In the genomic region with DNA sequence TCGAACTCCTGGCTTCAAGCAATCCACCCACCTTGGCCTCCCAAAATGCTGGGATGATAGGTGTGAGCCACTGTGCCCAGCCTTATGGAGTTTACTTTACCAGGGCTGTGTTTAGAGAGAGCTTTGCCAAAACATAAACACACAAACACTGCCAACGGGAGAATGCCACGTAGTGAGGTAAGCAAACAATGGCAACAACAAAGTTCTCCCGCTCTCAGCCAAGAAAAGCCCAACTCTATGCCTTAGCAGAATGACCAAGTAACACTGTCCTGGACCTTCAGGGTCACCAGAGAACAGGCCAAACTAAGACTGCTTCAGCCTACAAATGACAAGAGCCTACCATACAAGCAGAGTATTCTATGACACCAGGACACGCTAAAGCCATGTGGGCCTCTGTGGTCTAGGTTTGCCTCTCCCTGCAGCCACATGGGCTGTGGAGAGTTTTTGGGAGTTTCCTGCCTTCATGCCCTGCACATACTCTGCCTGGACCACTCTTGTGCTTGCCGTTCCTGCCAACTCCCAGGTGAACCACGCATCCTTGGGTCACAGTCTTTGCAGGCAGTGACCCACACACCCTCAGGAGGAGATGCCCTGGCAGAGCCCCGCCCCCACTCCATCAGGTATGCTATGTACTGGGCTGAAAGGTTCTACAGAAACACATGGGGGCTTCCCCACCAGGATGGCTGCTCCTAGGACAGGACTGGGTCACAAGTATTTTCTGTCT, we compare ENCODE assay signal across 18 cellular contexts. TPM values are rescaled to one million over a fixed set of nuclear protein-coding genes. Genes with fewer than 3 reads are reported as not detected.
DNase-seq lines count a peak whose midpoint lies in the region; ATAC-seq and TF ChIP-seq lines count a peak whose summit lies in the region.
"Had no signal": no experiment of that assay in that cellular context is flagged by ENCODE, and none has a peak within 500 bp of the region (broad histone marks: within the 10 kb centered on the region; RNA-seq: fewer than 3 reads in every experiment).

No MANE protein-coding gene starts in this region.

- TF ChIP-seq POLR2A in right lobe of liver (IDR thresholded peaks at IDR 0.05) (no peak), spleen (IDR thresholded peaks at IDR 0.05) (no peak)

- H3K27me3 Mint-ChIP-seq in GM23338 (ENCODE audit: insufficient read depth, low read depth, poor library complexity): no peaks in the 10 kb centered on the region

- TF ChIP-seq CTCF in GM23338 (conservative IDR thresholded peaks at IDR 0.05; ENCODE audit: low read depth in 2 of 2): no peak
- TF ChIP-seq CTCF in Panc1 (IDR thresholded peaks at IDR 0.05): no peak
- TF ChIP-seq CTCF in right lobe of liver (IDR thresholded peaks at IDR 0.05): no peak
- no peak for TF ChIP-seq CTCF in spleen (IDR thresholded peaks at IDR 0.05 in 8 of 11, conservative IDR thresholded peaks at IDR 0.05 in 3 of 11)

- H3K4me1 ChIP-seq in GM23338 (ENCODE audit: insufficient read depth): no peaks in the 10 kb centered on the region
- H3K4me1 ChIP-seq in Panc1 (ENCODE audit: control insufficient read depth, insufficient read depth, low read length): peaks cover 16% of the 10 kb centered on the region
- H3K4me1 ChIP-seq in right lobe of liver: peaks cover 0 to 27% (median 13%) of the 10 kb centered on the region in 4 donors
- H3K4me1 ChIP-seq in spleen: no peaks in the 10 kb centered on the region

- no peaks in the 10 kb centered on the region for H4K20me1 ChIP-seq in GM23338 (replicated peaks; ENCODE audit: insufficient read depth)

- H3K9me2 ChIP-seq in GM23338 (ENCODE audit: insufficient read depth): no peaks in the 10 kb centered on the region
- H3K9me2 ChIP-seq: SK-N-SH had no signal

- peak overlapping the region; percentile 38; the same call in 1 of the 2 replicates for H2AFZ ChIP-seq in GM23338
- H2AFZ ChIP-seq: GM23248 had no signal

- no peak overlapping the region for H3K4me3 ChIP-seq in GM23338
- H3K4me3 ChIP-seq in Panc1 (ENCODE audit: low read depth in 2 of 2, low read length in 2 of 2): no peak overlapping the region
- H3K4me3 ChIP-seq in right lobe of liver: no peak overlapping the region
- H3K4me3 ChIP-seq in spleen: no peak overlapping the region
- H3K4me3 ChIP-seq: GM23248 had no signal

- CTCF ChIA-PET in Panc1 (lab: Charles Lee): no interaction called here

- POLR2A ChIA-PET in Panc1 (lab: Charles Lee): no interaction called here

- H3K4me2 ChIP-seq in GM23338: no peak overlapping the region
- H3K4me2 ChIP-seq: KMS-11, SK-N-SH had no signal

- H3K9me3 ChIP-seq in Panc1 (ENCODE audit: control insufficient read depth, insufficient read depth, low read depth, low read length) (no peaks in the 10 kb centered on the region), right lobe of liver (no peaks in the 10 kb centered on the region), spleen (no peaks in the 10 kb centered on the region)
- H3K9me3 ChIP-seq: SK-N-SH had no signal

- intact Hi-C loops in Panc1 (cut with micrococcal nuclease; ENCODE audit: unreplicated experiment): no loop called here
- intact Hi-C loops in right lobe of liver (cut with DNase I): no loop called here
- intact Hi-C loops in spleen (cut with DNase I; ENCODE audit: low total_unique reads): no loop called here

- no peak overlapping the region for H3K27ac ChIP-seq in GM23338 (ENCODE audit: low read depth)
- peak overlapping the region; percentile 44 for H3K27ac ChIP-seq in Panc1 (ENCODE audit: low read length)
- peak overlapping the region in 2 of 3 donors; percentile 61 to 66 for H3K27ac ChIP-seq in right lobe of liver
- H3K27ac ChIP-seq in spleen: no peak overlapping the region
- H3K27ac ChIP-seq: GM23248, KMS-11 had no signal

- H3K4me1 Mint-ChIP-seq in GM23338: no peaks in the 10 kb centered on the region
- H3K4me1 Mint-ChIP-seq in stimulated activated effector memory CD8-positive, alpha-beta T cell treated with anti-CD3 and anti-CD28 coated beads, Interleukin-12 subunit alpha, Interleukin-12 subunit beta, amount 100 ng/mL, for 72 hours: no peaks in the 10 kb centered on the region

- in situ Hi-C loops in Panc1 (cut with HindIII; ENCODE audit: low pct_unique_long_range_greater_than_20kb, low sequenced_read_pairs): no loop called here

- H3K36me3 ChIP-seq in GM23338 (ENCODE audit: insufficient read depth) (no peaks in the 10 kb centered on the region), Panc1 (ENCODE audit: control insufficient read depth, insufficient read depth, low read length) (no peaks in the 10 kb centered on the region), right lobe of liver (no peaks in the 10 kb centered on the region), spleen (no peaks in the 10 kb centered on the region)

- no peaks in the 10 kb centered on the region for H3K79me2 ChIP-seq in GM23338 (replicated peaks; ENCODE audit: insufficient read depth)

- no peaks in the 10 kb centered on the region for H3K36me3 Mint-ChIP-seq in GM23338 (ENCODE audit: low read depth)
- no peaks in the 10 kb centered on the region for H3K36me3 Mint-ChIP-seq in stimulated activated effector memory CD8-positive, alpha-beta T cell treated with anti-CD3 and anti-CD28 coated beads, Interleukin-12 subunit alpha, Interleukin-12 subunit beta, amount 100 ng/mL, for 72 hours

- no TSS peak for BruUV-seq in Panc1 (replicated peaks; lab: Mats Ljungman, UMichigan)

- H3K4me3 Mint-ChIP-seq in GM23338: no peak overlapping the region
- no peak overlapping the region for H3K4me3 Mint-ChIP-seq in stimulated activated effector memory CD8-positive, alpha-beta T cell treated with anti-CD3 and anti-CD28 coated beads, Interleukin-12 subunit alpha, Interleukin-12 subunit beta, amount 100 ng/mL, for 72 hours
- H3K4me3 Mint-ChIP-seq: CD14-positive monocyte had no signal

- no peaks in the 10 kb centered on the region for H3F3A ChIP-seq in GM23338 (replicated peaks; ENCODE audit: low read depth)

- ATAC-seq in GM23338 (peak; percentile 81), Panc1 (peak; percentile 82), right lobe of liver (peak; percentile 84 to 92 (median 90))
- peak; percentile 31 for ATAC-seq in stimulated activated effector memory CD8-positive, alpha-beta T cell treated with anti-CD3 and anti-CD28 coated beads, Interleukin-12 subunit alpha, Interleukin-12 subunit beta, amount 100 ng/mL, for 72 hours

- H3K27me3 ChIP-seq in GM23338 (ENCODE audit: insufficient read depth) (no peaks in the 10 kb centered on the region), Panc1 (ENCODE audit: control insufficient read depth, insufficient read depth, low read length) (no peaks in the 10 kb centered on the region), right lobe of liver (no peaks in the 10 kb centered on the region), spleen (replicated peaks in 1 of 7) (peaks cover 0 to 77% (median 11%) of the 10 kb centered on the region in 7 donors)

- no peaks in the 10 kb centered on the region for H3K9me3 Mint-ChIP-seq in GM23338
- no peaks in the 10 kb centered on the region for H3K9me3 Mint-ChIP-seq in stimulated activated effector memory CD8-positive, alpha-beta T cell treated with anti-CD3 and anti-CD28 coated beads, Interleukin-12 subunit alpha, Interleukin-12 subunit beta, amount 100 ng/mL, for 72 hours

- DNase-seq in GM23338 (ENCODE audit: low spot score): peak; percentile 28
- DNase-seq in Panc1 (ENCODE audit: low read depth, low spot score): no peak
- peak in 1 of 3 donors; percentile 73 for DNase-seq in right lobe of liver
- no peak for DNase-seq in stimulated activated effector memory CD8-positive, alpha-beta T cell treated with anti-CD3 and anti-CD28 coated beads, Interleukin-12 subunit alpha, Interleukin-12 subunit beta, amount 100 ng/mL, for 72 hours (ENCODE audit: low spot score in 2 of 2)
- DNase-seq in spleen: no peak
- DNase-seq in HuH-7 (ENCODE audit: low spot score): no peak
- DNase-seq in NCI-H2227 treated with DMSO at 0.1 percent for 48 hours (lab: John Stamatoyannopoulos, UW): no peak
- DNase-seq in HPDE6-E6E7 (ENCODE audit: extremely low spot score): no peak
- DNase-seq: AML-193, GM23248, NCI-H1436 treated with DMSO at 0.1 percent for 48 hours, NCI-H2081, NCI-H748 treated with DMSO at 0.1 percent for 48 hours, SHP77 treated with DMSO at 0.1 percent for 48 hours, SK-N-SH, T-helper 1 cell had no signal

- WGBS in right lobe of liver (ENCODE audit: insufficient coverage, low coverage, low lambda C conversion rate, missing lambda C conversion rate): 43% methylated on average over 5 of the region's 8 CpGs
- 82 to 91% (median 90%) methylated on average over 8 of the region's 8 CpGs for WGBS in spleen, 5 donors

- no peak overlapping the region for H3K27ac Mint-ChIP-seq in GM23338
- H3K27ac Mint-ChIP-seq in stimulated activated effector memory CD8-positive, alpha-beta T cell treated with anti-CD3 and anti-CD28 coated beads, Interleukin-12 subunit alpha, Interleukin-12 subunit beta, amount 100 ng/mL, for 72 hours: no peak overlapping the region
- H3K27ac Mint-ChIP-seq: CD14-positive monocyte had no signal

RNA-seq across cellular contexts. Expression of a gene that starts 21.6 kb away (rescaled TPM):
- 341 and 348 TPM in 2 replicates for total RNA-seq in GM23338 (2014; rRNA removed; shearing (Covaris generic))
- polyA plus RNA-seq in GM23338 (2016; fragmentation: Nextera tagmentation; extraction: Ambion mirVana) (375 and 444 TPM in 2 replicates), spleen (100 to 1,000 TPM; 301 to 360 (median 324) TPM)
- total RNA-seq in Panc1 (2021; ENCODE audit: unreplicated experiment) (355 TPM), right lobe of liver (100 to 1,000 TPM; 164 to 222 (median 215) TPM), spleen (100 to 1,000 TPM; 252 to 420 (median 279) TPM)
- polyA plus RNA-seq in Panc1 (2012; ENCODE audit: insufficient read length): 390 TPM

RNA-seq across cellular contexts. Expression of a gene that starts 44.1 kb away (rescaled TPM):
- total RNA-seq in GM23338 (2014; rRNA removed; shearing (Covaris generic)): 91.7 and 106 TPM in 2 replicates
- polyA plus RNA-seq in GM23338 (2016; fragmentation: Nextera tagmentation; extraction: Ambion mirVana): 50.0 and 51.5 TPM in 2 replicates
- 225 TPM for total RNA-seq in Panc1 (2021; ENCODE audit: unreplicated experiment)
- 216 TPM for polyA plus RNA-seq in Panc1 (2012; ENCODE audit: insufficient read length)
- total RNA-seq in right lobe of liver: 100 to 1,000 TPM in 5 of 6 experiments, 10 to 100 TPM in 1; 75.9 to 140 (median 119) TPM
- total RNA-seq in spleen: 100 to 1,000 TPM in 5 of 7 donors, 10 to 100 TPM in 2; 90.8 to 134 (median 116) TPM
- 10 to 100 TPM; 47.8 to 52.3 (median 49.8) TPM for polyA plus RNA-seq in spleen

RNA-seq across cellular contexts. Expression of a gene that starts 44.4 kb away (rescaled TPM):
- total RNA-seq in GM23338 (2014; rRNA removed; shearing (Covaris generic)): 10.0 and 11.3 TPM in 2 replicates
- polyA plus RNA-seq in GM23338 (2016; fragmentation: Nextera tagmentation; extraction: Ambion mirVana) (20.2 and 23.6 TPM in 2 replicates), spleen (10 to 100 TPM; 22.2 to 29.8 (median 25.2) TPM)
- total RNA-seq in Panc1 (2021; ENCODE audit: unreplicated experiment) (45.7 TPM), right lobe of liver (10 to 100 TPM in 2 of 6 experiments, 1 to 10 TPM in 4; 2.8 to 10.8 (median 8.9) TPM), spleen (10 to 100 TPM; 21.4 to 33.8 (median 30.0) TPM)
- polyA plus RNA-seq in Panc1 (2012; ENCODE audit: insufficient read length): 53.6 TPM

Comparison
In these comparisons a context has a peak if more than half of its experiments do, and no peak if none do; other contexts are left out.
1. ATAC-seq: peak in every context shown above with its lines; median percentile 90 in right lobe of liver; 82 in Panc1; 81 in GM23338; 31 in stimulated activated effector memory CD8-positive, alpha-beta T cell treated with anti-CD3 and anti-CD28 coated beads, Interleukin-12 subunit alpha, Interleukin-12 subunit beta, amount 100 ng/mL, for 72 hours.
2. H3K27ac ChIP-seq: peak in Panc1 (single experiment) and right lobe of liver (2 of 3); none in GM23338 (single experiment) and spleen (0 of 8).